In the genomic region with DNA sequence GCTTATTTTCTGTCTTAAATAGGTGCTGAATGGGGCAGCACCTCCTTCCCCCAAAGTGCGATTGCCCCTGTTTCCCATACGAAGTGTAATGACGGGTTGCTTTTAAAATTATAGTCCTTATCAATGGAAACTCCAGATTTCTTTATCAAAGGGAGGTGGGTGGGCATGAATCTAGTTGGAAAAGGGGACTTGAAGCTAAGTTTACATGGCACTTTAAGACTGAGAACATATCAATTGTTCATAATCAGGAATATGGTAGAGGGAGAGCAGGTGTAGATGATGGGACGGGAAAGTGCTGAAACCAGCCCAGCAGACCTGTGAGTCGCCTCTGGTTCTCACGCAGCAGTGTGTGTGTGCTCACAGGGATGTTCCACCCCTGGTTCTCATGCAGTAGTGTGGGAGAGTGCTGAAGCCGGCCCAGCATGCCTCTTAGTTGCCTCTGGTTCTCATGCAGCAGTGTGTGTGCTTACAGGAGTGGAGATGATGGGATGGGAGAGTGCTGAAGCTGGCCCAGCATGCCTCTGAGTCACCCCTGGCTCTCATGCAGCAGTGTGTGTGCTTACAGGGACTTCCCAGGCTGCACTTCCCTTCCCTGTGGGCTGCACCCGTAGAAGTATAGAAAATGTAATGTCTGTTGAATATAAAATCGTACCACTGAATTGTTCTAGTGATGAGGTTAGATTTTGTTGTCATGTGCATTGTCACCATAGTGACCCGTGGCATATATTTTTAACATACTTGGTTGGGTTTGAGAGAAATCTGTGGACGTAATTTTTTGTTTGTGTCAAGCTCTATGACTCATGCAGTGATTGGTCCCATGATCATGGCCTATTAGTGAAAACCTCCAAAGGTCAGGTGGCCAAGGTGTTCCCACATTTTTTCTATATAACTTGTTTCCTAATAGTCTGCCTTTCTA, we compare ENCODE assay signal across 9 cellular contexts. TPM values are rescaled to one million over a fixed set of nuclear protein-coding genes. Genes with fewer than 3 reads are reported as not detected.
A peak's percentile ranks its signal among the peaks of the same experiment; 100 is the strongest.
DNase-seq lines count a peak whose midpoint lies in the region; ATAC-seq and TF ChIP-seq lines count a peak whose summit lies in the region.
"Had no signal": no experiment of that assay in that cellular context is flagged by ENCODE, and none has a peak within 500 bp of the region (broad histone marks: within the 10 kb centered on the region; RNA-seq: fewer than 3 reads in every experiment).

No MANE protein-coding gene starts in this region.

- no peaks in the 10 kb centered on the region for H3K9me3 ChIP-seq in left ventricle myocardium inferior (replicated peaks)
- H3K9me3 ChIP-seq in testis: no peaks in the 10 kb centered on the region

- ATAC-seq in left cardiac atrium (peak in 1 of 2 donors; percentile 94), HG03175 (IDR thresholded peaks at IDR 0.05; ENCODE audit: unreplicated experiment) (peak; percentile 34), left lobe of liver (no peak)

- no peak for TF ChIP-seq CTCF in left ventricle myocardium inferior (IDR thresholded peaks at IDR 0.05; ENCODE audit: borderline replicate concordance)
- no peak for TF ChIP-seq CTCF in retinal pigment epithelial cell (conservative IDR thresholded peaks at IDR 0.05; ENCODE audit: low read depth, low read length)
- no peak for TF ChIP-seq CTCF in testis (IDR thresholded peaks at IDR 0.05)

- H3K4me1 ChIP-seq in left ventricle myocardium inferior (no peaks in the 10 kb centered on the region), testis (no peaks in the 10 kb centered on the region)
- H3K4me1 ChIP-seq: parathyroid adenoma had no signal

- no peak overlapping the region for H3K4me3 ChIP-seq in left ventricle myocardium inferior
- no peak overlapping the region for H3K4me3 ChIP-seq in retinal pigment epithelial cell (ENCODE audit: low read length)
- H3K4me3 ChIP-seq in testis: no peak overlapping the region

- H3K27me3 ChIP-seq in left ventricle myocardium inferior (ENCODE audit: low read depth): no peaks in the 10 kb centered on the region
- no peaks in the 10 kb centered on the region for H3K27me3 ChIP-seq in testis

- TF ChIP-seq POLR2A in testis (IDR thresholded peaks at IDR 0.05): no peak

- intact Hi-C loops in left cardiac atrium (cut with DNase I): no loop called here
- intact Hi-C loops in left ventricle myocardium inferior (cut with micrococcal nuclease): no loop called here
- intact Hi-C loops in testis (cut with DNase I; ENCODE audit: low total_unique reads): no loop called here

- 90 to 93% methylated on average over 11 of the region's 11 CpGs for WGBS in testis, 2 donors

- peak; percentile 29 for DNase-seq in left cardiac atrium
- DNase-seq in left ventricle myocardium inferior: no peak
- peak; percentile 80 for DNase-seq in dermis blood vessel endothelial cell
- DNase-seq in retinal pigment epithelial cell (ENCODE audit: low read depth): peak; percentile 98
- no peak for DNase-seq in left lobe of liver (ENCODE audit: low spot score)
- DNase-seq in NCI-H2081 treated with DMSO at 0.1 percent for 48 hours (lab: John Stamatoyannopoulos, UW): no peak
- DNase-seq in testis: no peak

- H3K36me3 ChIP-seq in left ventricle myocardium inferior (peaks cover 75% of the 10 kb centered on the region), testis (ENCODE audit: low read depth, missing control alignments) (no peaks in the 10 kb centered on the region)

- H3K27ac ChIP-seq in left ventricle myocardium inferior (replicated peaks) (no peak overlapping the region), testis (no peak overlapping the region)
- H3K27ac ChIP-seq: parathyroid adenoma had no signal

RNA-seq across cellular contexts. Expression of a gene that starts 51.6 kb away (rescaled TPM):
- 10 to 100 TPM; 33.5 to 63.0 TPM for total RNA-seq in left cardiac atrium
- 26.5 TPM for total RNA-seq in left ventricle myocardium inferior
- 46.3 and 66.5 TPM in 2 replicates for total RNA-seq in dermis blood vessel endothelial cell
- total RNA-seq in left lobe of liver: 10.9 TPM
- total RNA-seq in testis: 10 to 100 TPM; 74.5 to 87.2 TPM
- 39.9 TPM for polyA plus RNA-seq in testis (ENCODE audit: insufficient read depth, low read depth, low replicate concordance)

Comparison
In these comparisons a context has a peak if more than half of its experiments do, and no peak if none do; other contexts are left out.
1. DNase-seq: peak in left cardiac atrium (single experiment), dermis blood vessel endothelial cell (single experiment) and retinal pigment epithelial cell (single experiment); none in left ventricle myocardium inferior (single experiment), left lobe of liver (single experiment), NCI-H2081 treated with DMSO at 0.1 percent for 48 hours (single experiment) and testis (single experiment).